Comparison of ENCODE assay signal across 26 cellular contexts in genomic region chr12:2374092-2374740, GRCh38.
DNase-seq lines count a peak whose midpoint lies in the region; ATAC-seq and TF ChIP-seq lines count a peak whose summit lies in the region.
"Had no signal": no experiment of that assay in that cellular context is flagged by ENCODE, and none has a peak within 500 bp of the region (broad histone marks: within the 10 kb centered on the region; RNA-seq: fewer than 3 reads in every experiment).

No MANE protein-coding gene starts in this region.

- intact Hi-C loops in natural killer cell (cut with micrococcal nuclease): no loop called here

- no peaks in the 10 kb centered on the region for H3K36me3 Mint-ChIP-seq in natural killer cell treated with Interleukin-12 subunit alpha and Interleukin-12 subunit beta and Interleukin-15 and Interleukin-18, amount 100 ng/mL, for 72 hours
- no peaks in the 10 kb centered on the region for H3K36me3 Mint-ChIP-seq in natural killer cell
- H3K36me3 Mint-ChIP-seq: CD8-positive, alpha-beta T cell; mesothelial cell of epicardium; stimulated activated naive B cell treated with anti-CD40 and anti-IgM and Interleukin-4, amounts not matched to agents 10 μg/mL and 1 μg/mL and 100 μg/mL, for 72 hours; T-cell had no signal

- H3K23ac ChIP-seq in neuronal stem cell (ENCODE audit: low read depth, low read length, poor library complexity): no peak overlapping the region

- H2AK5ac ChIP-seq in neuronal stem cell (ENCODE audit: low read depth, low read length): no peak overlapping the region

- H3K4me3 Mint-ChIP-seq in natural killer cell treated with Interleukin-12 subunit alpha and Interleukin-12 subunit beta and Interleukin-15 and Interleukin-18, amount 100 ng/mL, for 72 hours: no peak overlapping the region
- H3K4me3 Mint-ChIP-seq in natural killer cell: no peak overlapping the region
- H3K4me3 Mint-ChIP-seq: activated CD8-positive, alpha-beta T cell treated with anti-CD3 and anti-CD28 coated beads, Interleukin-2, amount 10 ng/mL, durations not matched to agents 7 days and 5 days; B cell; CD8-positive, alpha-beta T cell; mesothelial cell of epicardium; nephron; stimulated activated naive B cell treated with anti-CD40 and anti-IgM and Interleukin-4, amounts not matched to agents 10 μg/mL and 1 μg/mL and 100 μg/mL, for 72 hours; T-cell had no signal

- no peak overlapping the region for H3K4me2 ChIP-seq in neuronal stem cell (ENCODE audit: insufficient read depth, low read length, poor library complexity, severe bottlenecking)

- no peak overlapping the region for H3K18ac ChIP-seq in neuronal stem cell (ENCODE audit: low read length)

- no peaks in the 10 kb centered on the region for H3K9me3 Mint-ChIP-seq in natural killer cell treated with Interleukin-12 subunit alpha and Interleukin-12 subunit beta and Interleukin-15 and Interleukin-18, amount 100 ng/mL, for 72 hours
- no peaks in the 10 kb centered on the region for H3K9me3 Mint-ChIP-seq in natural killer cell
- H3K9me3 Mint-ChIP-seq: CD8-positive, alpha-beta T cell; mesothelial cell of epicardium; nephron; T-cell had no signal

- DNase-seq in natural killer cell treated with Interleukin-12 subunit alpha and Interleukin-12 subunit beta and Interleukin-15 and Interleukin-18, amount 100 ng/mL, for 72 hours (ENCODE audit: low spot score): peak; percentile 26
- DNase-seq in natural killer cell (no peak), astrocyte of the hippocampus (ENCODE audit: low read depth, low spot score) (peak; percentile 64), neuronal stem cell (ENCODE audit: low spot score) (no peak), HuH-7.5 (ENCODE audit: low spot score) (no peak)
- DNase-seq in stimulated activated CD4-positive, alpha-beta T cell treated with anti-CD3 and anti-CD28 coated beads, Interleukin-15, amount 100 ng/mL, for 24 hours: no peak
- no peak for DNase-seq in activated CD4-positive, alpha-beta T cell treated with anti-CD3 and anti-CD28 coated beads for 1 hour
- DNase-seq: activated CD4-positive, CD25-positive, alpha-beta regulatory T cell treated with anti-CD3 and anti-CD28 coated beads, Interleukin-2, amount 50 U/mL, for 72 hours; activated CD8-positive, alpha-beta T cell treated with anti-CD3 and anti-CD28 coated beads, Interleukin-2, amount 10 ng/mL, durations not matched to agents 7 days and 5 days; activated gamma-delta T cell; body of pancreas; CD8-positive, alpha-beta T cell; NCI-H1105 treated with DMSO at 0.1 percent for 48 hours; NCI-H2029; NCI-H2227 treated with DMSO at 0.1 percent for 48 hours; NCI-H526 treated with DMSO at 0.1 percent for 48 hours; right cardiac atrium; SJCRH30; stimulated activated naive B cell treated with anti-CD40 and anti-IgM and Interleukin-4, amounts not matched to agents 10 μg/mL and 1 μg/mL and 100 μg/mL, for 72 hours; T-cell had no signal

- no peak overlapping the region for H2BK5ac ChIP-seq in neuronal stem cell (ENCODE audit: low read length)

- H3K9me3 ChIP-seq in neuronal stem cell (replicated peaks in 1 of 2; ENCODE audit: control insufficient read depth in 2 of 2, insufficient read depth in 1 of 2, low read depth in 1 of 2, low read length in 2 of 2): no peaks in the 10 kb centered on the region
- H3K9me3 ChIP-seq: body of pancreas, HAP-1, SJCRH30 had no signal

- H4K8ac ChIP-seq in neuronal stem cell (ENCODE audit: low read depth, low read length): no peak overlapping the region

- no peak overlapping the region for H2AFZ ChIP-seq in neuronal stem cell (ENCODE audit: low read length)
- H2AFZ ChIP-seq: parathyroid adenoma had no signal

- H2BK120ac ChIP-seq in neuronal stem cell (ENCODE audit: low read depth, low read length): no peak overlapping the region

- no CpG with 5 or more reads among the region's 7 CpGs for WGBS in neuronal stem cell (ENCODE audit: extremely low coverage in 2 of 2, insufficient read length in 2 of 2, insufficient replicate concordance in 1 of 2), 2 donors

- H3K4me3 ChIP-seq in neuronal stem cell (ENCODE audit: low read length in 2 of 2): no peak overlapping the region
- H3K4me3 ChIP-seq: body of pancreas, HAP-1, SJCRH30 had no signal

- H3K4ac ChIP-seq in neuronal stem cell (ENCODE audit: low read length): no peak overlapping the region

- H3K4me1 ChIP-seq in neuronal stem cell (ENCODE audit: control insufficient read depth in 2 of 2, insufficient read depth in 1 of 2, low read depth in 1 of 2, low read length in 2 of 2): peaks cover 0 to 21% of the 10 kb centered on the region in 2 donors
- H3K4me1 ChIP-seq: body of pancreas, HAP-1, parathyroid adenoma, SJCRH30 had no signal

- no peak for TF ChIP-seq CTCF in natural killer cell (IDR thresholded peaks at IDR 0.05)

- no peaks in the 10 kb centered on the region for H3K36me3 ChIP-seq in neuronal stem cell (replicated peaks in 1 of 2; ENCODE audit: control insufficient read depth in 2 of 2, insufficient read depth in 2 of 2, low read length in 2 of 2)
- H3K36me3 ChIP-seq: HAP-1, SJCRH30 had no signal

- no peak overlapping the region for H2BK12ac ChIP-seq in neuronal stem cell (ENCODE audit: low read length)

- H3K9ac ChIP-seq in neuronal stem cell (ENCODE audit: low read depth, low read length, poor library complexity): no peak overlapping the region
- H3K9ac ChIP-seq: parathyroid adenoma had no signal

- H3K27me3 Mint-ChIP-seq in natural killer cell treated with Interleukin-12 subunit alpha and Interleukin-12 subunit beta and Interleukin-15 and Interleukin-18, amount 100 ng/mL, for 72 hours: peaks cover 4 to 18% of the 10 kb centered on the region in 2 donors
- H3K27me3 Mint-ChIP-seq in natural killer cell (ENCODE audit: low read depth in 2 of 2): no peaks in the 10 kb centered on the region
- H3K27me3 Mint-ChIP-seq: stimulated activated naive B cell treated with anti-CD40 and anti-IgM and Interleukin-4, amounts not matched to agents 10 μg/mL and 1 μg/mL and 100 μg/mL, for 72 hours; T-cell had no signal

- H3K27me3 ChIP-seq in neuronal stem cell (ENCODE audit: control insufficient read depth in 3 of 3, insufficient read depth in 3 of 3, low read depth in 1 of 3, low read length in 3 of 3): peaks cover 0 to 8% (median 0%) of the 10 kb centered on the region in 3 experiments
- H3K27me3 ChIP-seq: body of pancreas had no signal

- H3K27ac Mint-ChIP-seq in natural killer cell treated with Interleukin-12 subunit alpha and Interleukin-12 subunit beta and Interleukin-15 and Interleukin-18, amount 100 ng/mL, for 72 hours: no peak overlapping the region
- H3K27ac Mint-ChIP-seq in natural killer cell: no peak overlapping the region
- H3K27ac Mint-ChIP-seq: activated CD8-positive, alpha-beta T cell treated with anti-CD3 and anti-CD28 coated beads, Interleukin-2, amount 10 ng/mL, durations not matched to agents 7 days and 5 days; B cell; CD8-positive, alpha-beta T cell; mesothelial cell of epicardium; nephron; stimulated activated naive B cell treated with anti-CD40 and anti-IgM and Interleukin-4, amounts not matched to agents 10 μg/mL and 1 μg/mL and 100 μg/mL, for 72 hours; T-cell had no signal

- no peaks in the 10 kb centered on the region for H3K79me1 ChIP-seq in neuronal stem cell (ENCODE audit: low read depth, low read length)

- H3K27ac ChIP-seq in neuronal stem cell (replicated peaks; ENCODE audit: low read length): no peak overlapping the region
- H3K27ac ChIP-seq: body of pancreas, parathyroid adenoma, SJCRH30 had no signal

- peak overlapping the region; percentile 12 for H2BK15ac ChIP-seq in neuronal stem cell (ENCODE audit: low read length)

- ATAC-seq in natural killer cell treated with Interleukin-12 subunit alpha and Interleukin-12 subunit beta and Interleukin-15 and Interleukin-18, amount 100 ng/mL, for 72 hours: no peak
- ATAC-seq in natural killer cell (no peak), GM18909 (IDR thresholded peaks at IDR 0.05; ENCODE audit: poor library complexity, unreplicated experiment) (no peak)
- ATAC-seq: activated CD8-positive, alpha-beta T cell treated with anti-CD3 and anti-CD28 coated beads, Interleukin-2, amount 10 ng/mL, durations not matched to agents 7 days and 5 days; body of pancreas; CD8-positive, alpha-beta T cell; stimulated activated naive B cell treated with anti-CD40 and anti-IgM and Interleukin-4, amounts not matched to agents 10 μg/mL and 1 μg/mL and 100 μg/mL, for 72 hours; T-cell had no signal

- H3K4me1 Mint-ChIP-seq in natural killer cell treated with Interleukin-12 subunit alpha and Interleukin-12 subunit beta and Interleukin-15 and Interleukin-18, amount 100 ng/mL, for 72 hours (ENCODE audit: low read depth in 2 of 2): peaks cover 4 to 7% of the 10 kb centered on the region in 2 donors
- peaks cover 0 to 5% of the 10 kb centered on the region in 2 donors for H3K4me1 Mint-ChIP-seq in natural killer cell

- no peak overlapping the region for H3K14ac ChIP-seq in neuronal stem cell (ENCODE audit: low read length)

- H4K91ac ChIP-seq in neuronal stem cell (ENCODE audit: low read depth, low read length, poor library complexity): no peak overlapping the region

Comparison
In these comparisons a context has a peak if more than half of its experiments do, and no peak if none do; other contexts are left out.
1. DNase-seq: peak in natural killer cell treated with Interleukin-12 subunit alpha and Interleukin-12 subunit beta and Interleukin-15 and Interleukin-18, amount 100 ng/mL, for 72 hours (single experiment) and astrocyte of the hippocampus (single experiment); none in natural killer cell (single experiment), neuronal stem cell (single experiment), stimulated activated CD4-positive, alpha-beta T cell treated with anti-CD3 and anti-CD28 coated beads, Interleukin-15, amount 100 ng/mL, for 24 hours (single experiment), HuH-7.5 (single experiment) and activated CD4-positive, alpha-beta T cell treated with anti-CD3 and anti-CD28 coated beads for 1 hour (single experiment).